8 cellular contexts compared by ENCODE assay signal in the genomic region with DNA sequence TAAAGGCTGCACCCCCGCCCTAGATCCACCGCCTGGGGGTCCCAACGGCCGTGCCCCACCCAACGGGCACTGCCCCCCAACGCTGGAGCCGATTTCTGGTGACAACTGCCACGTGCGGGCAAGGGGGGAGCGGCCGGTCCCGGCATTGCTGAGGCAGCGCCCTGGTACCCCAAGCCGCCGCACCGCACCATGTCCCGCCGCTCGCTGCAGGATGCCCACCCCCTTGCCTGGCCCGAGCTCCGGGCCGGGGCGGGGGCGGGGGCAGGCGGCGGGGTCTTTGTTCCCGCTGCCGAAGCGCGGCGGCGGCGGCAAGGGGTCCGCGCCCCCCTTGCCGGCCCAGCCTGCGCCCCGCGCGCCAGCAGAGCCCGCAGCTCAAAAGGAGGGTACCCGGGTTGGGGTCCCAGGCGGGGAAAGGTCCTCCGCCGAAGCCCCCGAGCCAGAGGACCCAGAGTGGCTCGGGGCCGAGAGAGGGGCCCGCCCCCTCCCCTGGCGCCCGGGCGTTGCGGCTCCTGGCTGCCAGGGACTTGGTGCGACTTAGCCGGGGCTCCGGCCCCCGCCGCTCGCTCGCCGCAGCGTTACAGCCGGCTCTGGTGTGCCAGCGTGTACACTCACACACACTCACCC. TPM values are rescaled to one million over a fixed set of nuclear protein-coding genes. Genes with fewer than 3 reads are reported as not detected.
DNase-seq lines count a peak whose midpoint lies in the region; ATAC-seq, FAIRE-seq and TF ChIP-seq lines count a peak whose summit lies in the region.

No MANE protein-coding gene starts in this region.

- peak overlapping the region in 1 of 2 experiments; percentile 9 for H3K14ac ChIP-seq in mesenchymal stem cell (ENCODE audit: low read length in 2 of 2)

- H3K9me3 ChIP-seq in mesenchymal stem cell (ENCODE audit: control insufficient read depth, low read length): no peaks in the 10 kb centered on the region

- no peak for DNase-seq in HL-60 (ENCODE audit: low read depth in 1 of 2, low spot score in 1 of 2)
- DNase-seq in brain microvascular endothelial cell: no peak
- no peak for DNase-seq in mesenchymal stem cell
- DNase-seq in D721Med (ENCODE audit: insufficient read length, low spot score): no peak

- no peak for FAIRE-seq in D721Med (lab: Jason Lieb, UNC)

- H3K18ac ChIP-seq in mesenchymal stem cell (ENCODE audit: low read depth in 1 of 2, low read length in 2 of 2): peak overlapping the region; percentile 34 to 40

- no peak overlapping the region for H2BK12ac ChIP-seq in mesenchymal stem cell (ENCODE audit: low read length in 2 of 2)

- H3K23ac ChIP-seq in mesenchymal stem cell (ENCODE audit: low read length in 2 of 2): peak overlapping the region in 1 of 2 experiments; percentile 73

- peaks cover 49% of the 10 kb centered on the region for H3K4me1 ChIP-seq in mesenchymal stem cell (ENCODE audit: control insufficient read depth, insufficient read depth, low read depth, low read length)

- no peak overlapping the region for H2AK5ac ChIP-seq in mesenchymal stem cell (ENCODE audit: low read length, severe bottlenecking)

- H2AFZ ChIP-seq in mesenchymal stem cell (ENCODE audit: low read depth, low read length): peak overlapping the region; percentile 84

- H3K4me3 ChIP-seq in HL-60 (replicated peaks; ENCODE audit: insufficient read depth, low read length) (peak overlapping the region; percentile 61), brain microvascular endothelial cell (ENCODE audit: low read depth, low read length) (peak overlapping the region; percentile 94), mesenchymal stem cell (ENCODE audit: insufficient read depth in 1 of 2, low read depth in 1 of 2, low read length in 2 of 2) (peak overlapping the region; percentile 89 to 93)

- H3K27me3 ChIP-seq in HL-60 (ENCODE audit: insufficient read depth, poor library complexity, severe bottlenecking): peaks cover 15% of the 10 kb centered on the region
- H3K27me3 ChIP-seq in brain microvascular endothelial cell (replicated peaks): no peaks in the 10 kb centered on the region
- no peaks in the 10 kb centered on the region for H3K27me3 ChIP-seq in mesenchymal stem cell (ENCODE audit: control insufficient read depth in 1 of 2, insufficient read depth in 1 of 2, low read length in 2 of 2)

- H3K4ac ChIP-seq in mesenchymal stem cell (ENCODE audit: low read depth in 1 of 2, low read length in 2 of 2): peak overlapping the region in 1 of 2 experiments; percentile 53

- peak overlapping the region; percentile 85 for H3K9ac ChIP-seq in mesenchymal stem cell (ENCODE audit: low read length)

- peak overlapping the region; percentile 76 for H3K4me2 ChIP-seq in mesenchymal stem cell (ENCODE audit: low read length, poor library complexity, severe bottlenecking)

- no peak overlapping the region for H2BK120ac ChIP-seq in mesenchymal stem cell (ENCODE audit: low read depth, low read length)

- WGBS in mesenchymal stem cell: under 1% methylated on average over 39 of the region's 64 CpGs

- H4K91ac ChIP-seq in mesenchymal stem cell (ENCODE audit: low read length): no peak overlapping the region

- TF ChIP-seq CTCF in HL-60 (IDR thresholded peaks at IDR 0.05; ENCODE audit: insufficient read depth, low read length) (no peak), brain microvascular endothelial cell (IDR thresholded peaks at IDR 0.05; ENCODE audit: low read depth, low read length, missing control alignments) (no peak), D721Med (IDR thresholded peaks at IDR 0.05; ENCODE audit: insufficient read depth, missing control alignments) (no peak)

- H2BK15ac ChIP-seq in mesenchymal stem cell (ENCODE audit: low read depth, poor library complexity, severe bottlenecking): no peak overlapping the region

- H3K79me1 ChIP-seq in mesenchymal stem cell (replicated peaks; ENCODE audit: low read length, poor library complexity, severe bottlenecking): peaks cover 1% of the 10 kb centered on the region

- in situ Hi-C loops in brain microvascular endothelial cell (cut with HindIII; ENCODE audit: low pct_ligation_motif_present, low sequenced_read_pairs): no loop called here

- H3K36me3 ChIP-seq in brain microvascular endothelial cell (replicated peaks): no peaks in the 10 kb centered on the region
- H3K36me3 ChIP-seq in mesenchymal stem cell (ENCODE audit: control insufficient read depth in 1 of 2, insufficient read depth in 2 of 2, low read depth in 1 of 2, low read length in 2 of 2): no peaks in the 10 kb centered on the region

- peak overlapping the region; percentile 46 for H2BK5ac ChIP-seq in mesenchymal stem cell (ENCODE audit: low read depth, low read length, poor library complexity, severe bottlenecking)

- ATAC-seq in GM18520 (IDR thresholded peaks at IDR 0.05; ENCODE audit: unreplicated experiment) (peak; percentile 10), GM18868 (IDR thresholded peaks at IDR 0.05; ENCODE audit: unreplicated experiment) (no peak), HG03135 (IDR thresholded peaks at IDR 0.05; ENCODE audit: unreplicated experiment) (no peak), HG02759 (IDR thresholded peaks at IDR 0.05; ENCODE audit: unreplicated experiment) (no peak)

- H4K8ac ChIP-seq in mesenchymal stem cell (ENCODE audit: low read length): peak overlapping the region; percentile 38

- H3K27ac ChIP-seq in HL-60 (replicated peaks) (no peak overlapping the region), brain microvascular endothelial cell (no peak overlapping the region), mesenchymal stem cell (ENCODE audit: low read length, poor library complexity, severe bottlenecking) (no peak overlapping the region)

RNA-seq across cellular contexts. Expression of gene SEMA7A, which starts 0.7 kb away (rescaled TPM):
- polyA plus RNA-seq in mesenchymal stem cell (2013, experiment 1 of 2): 0.94 TPM
- 1.1 TPM for polyA plus RNA-seq in mesenchymal stem cell (2013, experiment 2 of 2)

RNA-seq across cellular contexts. Expression of gene UBL7, which starts 27.9 kb away (rescaled TPM):
- 26.3 TPM for polyA plus RNA-seq in mesenchymal stem cell (2013, experiment 1 of 2)
- polyA plus RNA-seq in mesenchymal stem cell (2013, experiment 2 of 2): 25.3 TPM
